ENCODE assay signal across 17 cellular contexts in the genomic region with DNA sequence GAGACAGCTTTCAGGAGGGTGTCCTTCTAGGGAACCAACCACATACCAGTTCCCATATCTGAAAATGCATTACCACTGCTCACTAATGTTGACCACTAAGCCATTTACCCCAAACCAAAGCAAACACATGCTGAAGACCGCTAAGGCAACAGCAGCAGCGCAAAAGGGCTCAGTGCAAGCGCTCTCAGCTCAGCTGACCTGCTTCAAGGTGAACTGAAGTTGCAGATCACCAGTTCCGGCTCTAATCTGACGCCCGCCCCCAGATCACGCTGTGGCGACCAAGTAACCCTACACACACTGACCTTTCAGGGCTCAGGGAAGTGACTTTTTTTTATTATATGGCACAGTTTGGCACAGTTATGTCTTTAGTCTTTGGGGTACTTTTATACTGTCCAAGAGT. TPM values are rescaled to one million over a fixed set of nuclear protein-coding genes. Genes with fewer than 3 reads are reported as not detected.
DNase-seq lines count a peak whose midpoint lies in the region; ATAC-seq and TF ChIP-seq lines count a peak whose summit lies in the region.
"Had no signal": no experiment of that assay in that cellular context is flagged by ENCODE, and none has a peak within 500 bp of the region (broad histone marks: within the 10 kb centered on the region; RNA-seq: fewer than 3 reads in every experiment).

No MANE protein-coding gene starts in this region.

- H3K36me3 Mint-ChIP-seq in activated CD4-positive, alpha-beta memory T cell treated with anti-CD3 and anti-CD28 coated beads for 36 hours = peaks cover 25% of the 10 kb centered on the region
- H3K36me3 Mint-ChIP-seq in progenitor cell of endocrine pancreas (ENCODE audit: insufficient read depth) = peaks cover 12% of the 10 kb centered on the region

- peak overlapping the region; percentile 62 for H3K27ac Mint-ChIP-seq in activated CD4-positive, alpha-beta memory T cell treated with anti-CD3 and anti-CD28 coated beads for 36 hours
- H3K27ac Mint-ChIP-seq in progenitor cell of endocrine pancreas = peak overlapping the region; percentile 41
- H3K27ac Mint-ChIP-seq: activated T-helper 17 cell treated with anti-CD3 and anti-CD28 coated beads, Interleukin-2, amount 50 U/mL, for 72 hours had no signal

- intact Hi-C loops in activated CD4-positive, alpha-beta memory T cell treated with anti-CD3 and anti-CD28 coated beads for 36 hours (cut with micrococcal nuclease) = loop anchor here (1.0 to 10.0 kb wide), 3 partner anchors 7 to 117 kb away; a partner anchor contains a TSS
- intact Hi-C loops in left ventricle myocardium superior (cut with micrococcal nuclease) = no loop called here

- H3K4me3 Mint-ChIP-seq in activated CD4-positive, alpha-beta memory T cell treated with anti-CD3 and anti-CD28 coated beads for 36 hours = no peak overlapping the region
- H3K4me3 Mint-ChIP-seq in progenitor cell of endocrine pancreas (ENCODE audit: low read depth) = no peak overlapping the region

- H3K27me3 Mint-ChIP-seq in activated CD4-positive, alpha-beta memory T cell treated with anti-CD3 and anti-CD28 coated beads for 36 hours = no peaks in the 10 kb centered on the region
- H3K27me3 Mint-ChIP-seq in progenitor cell of endocrine pancreas = no peaks in the 10 kb centered on the region
- H3K27me3 Mint-ChIP-seq: activated T-helper 17 cell treated with anti-CD3 and anti-CD28 coated beads, Interleukin-2, amount 50 U/mL, for 72 hours had no signal

- CTCF ChIA-PET in activated CD4-positive, alpha-beta memory T cell treated with anti-CD3 and anti-CD28 coated beads for 36 hours (lab: Charles Lee) = interaction anchor here (0.5 to 1.7 kb wide), 4 partner anchors 28 to 78 kb away, joined by 3 to 8 read pairs (median 4); no protein-coding TSS in a partner anchor

- peak; percentile 38 for ATAC-seq in GM19351 (IDR thresholded peaks at IDR 0.05; ENCODE audit: unreplicated experiment)
- ATAC-seq in left ventricle myocardium superior = peak; percentile 62
- ATAC-seq: activated T-helper 17 cell treated with anti-CD3 and anti-CD28 coated beads, Interleukin-2, amount 50 U/mL, for 72 hours had no signal

- no peak for TF ChIP-seq CTCF in progenitor cell of endocrine pancreas (IDR thresholded peaks at IDR 0.05; ENCODE audit: unreplicated experiment)

- DNase-seq in activated CD4-positive, alpha-beta memory T cell treated with anti-CD3 and anti-CD28 coated beads for 36 hours = no peak
- peak; percentile 31 for DNase-seq in left ventricle myocardium superior
- no peak for DNase-seq in progenitor cell of endocrine pancreas (ENCODE audit: low spot score, unreplicated experiment)
- no peak for DNase-seq in NCI-H146 treated with DMSO at 0.1 percent for 48 hours (lab: John Stamatoyannopoulos, UW; ENCODE audit: unreplicated experiment)
- no peak for DNase-seq in OCI-M1 (lab: John Stamatoyannopoulos, UW)
- DNase-seq in NCI-H2107 treated with DMSO at 0.1 percent for 48 hours (lab: John Stamatoyannopoulos, UW; ENCODE audit: unreplicated experiment) = no peak
- DNase-seq in GM19238 (ENCODE audit: insufficient read length, low spot score) = no peak
- DNase-seq: activated CD4-positive, alpha-beta T cell treated with anti-CD3 and anti-CD28 coated beads, Interleukin-2, amount 50 U/mL, for 1 hour; DMS153; HCEC 1CT; KBM-7; NCI-H1417; NCI-H526; spleen had no signal

- H3K4me1 Mint-ChIP-seq in activated CD4-positive, alpha-beta memory T cell treated with anti-CD3 and anti-CD28 coated beads for 36 hours (ENCODE audit: low read depth) = peaks cover 65% of the 10 kb centered on the region
- H3K4me1 Mint-ChIP-seq in progenitor cell of endocrine pancreas (ENCODE audit: low read depth) = peaks cover 42% of the 10 kb centered on the region

- POLR2A ChIA-PET in activated CD4-positive, alpha-beta memory T cell treated with anti-CD3 and anti-CD28 coated beads for 36 hours (lab: Charles Lee) = interaction anchor here (1.3 kb wide), 1 partner anchor 73 kb away, joined by 3 read pairs; no protein-coding TSS in a partner anchor

- H3K9me3 Mint-ChIP-seq in activated CD4-positive, alpha-beta memory T cell treated with anti-CD3 and anti-CD28 coated beads for 36 hours = no peaks in the 10 kb centered on the region
- H3K9me3 Mint-ChIP-seq in progenitor cell of endocrine pancreas (ENCODE audit: low read depth) = peaks cover 15% of the 10 kb centered on the region
- H3K9me3 Mint-ChIP-seq: activated T-helper 17 cell treated with anti-CD3 and anti-CD28 coated beads, Interleukin-2, amount 50 U/mL, for 72 hours had no signal

RNA-seq across cellular contexts. Expression of a gene that starts 5.8 kb away (rescaled TPM):
- 10 to 100 TPM; 50.8 to 51.0 TPM for total RNA-seq in activated CD4-positive, alpha-beta memory T cell treated with anti-CD3 and anti-CD28 coated beads for 36 hours
- total RNA-seq in left ventricle myocardium superior (35.9 TPM), progenitor cell of endocrine pancreas (40.6 and 47.6 TPM in 2 replicates)

RNA-seq across cellular contexts. Expression of a gene that starts 52.4 kb away (rescaled TPM):
- not detected for total RNA-seq in activated CD4-positive, alpha-beta memory T cell treated with anti-CD3 and anti-CD28 coated beads for 36 hours
- total RNA-seq in left ventricle myocardium superior (not detected), progenitor cell of endocrine pancreas (not detected in 2 replicates)
- total RNA-seq: activated T-helper 17 cell treated with anti-CD3 and anti-CD28 coated beads, Interleukin-2, amount 50 U/mL, for 72 hours; spleen; suprapubic skin had no signal
